ENCODE assay signal across 21 cellular contexts in the genomic region with DNA sequence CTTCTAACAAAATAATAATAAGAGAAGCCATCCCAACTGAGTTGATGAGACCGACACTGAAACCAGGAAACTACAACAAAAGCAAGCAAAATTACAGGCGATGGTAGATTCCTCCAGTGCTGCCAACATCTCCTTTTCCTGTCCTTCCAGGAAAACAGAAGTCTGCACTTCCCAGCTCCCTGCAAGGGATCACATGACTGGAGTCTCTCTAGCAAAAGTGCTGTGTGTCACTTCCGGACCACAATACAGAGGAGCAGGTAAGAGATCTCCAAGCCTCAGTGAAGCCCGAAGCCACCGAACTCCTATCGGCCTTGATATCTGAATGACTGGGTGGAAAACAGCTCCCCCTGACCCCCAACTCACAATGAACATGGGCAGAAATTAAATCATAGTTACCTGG.
"Had no signal": no experiment of that assay in that cellular context is flagged by ENCODE, and none has a peak within 500 bp of the region (broad histone marks: within the 10 kb centered on the region; RNA-seq: fewer than 3 reads in every experiment).

No MANE protein-coding gene starts in this region.

- H3K4me2 ChIP-seq: hepatocyte, smooth muscle cell had no signal

- H3K27ac ChIP-seq: adrenal gland, hepatocyte, upper lobe of left lung had no signal

- DNase-seq: activated CD4-positive, alpha-beta T cell treated with anti-CD3 and anti-CD28 coated beads, Interleukin-2, amount 50 U/mL, for 1 hour; activated CD8-positive, alpha-beta memory T cell treated with anti-CD3 and anti-CD28 coated beads, Interleukin-2, amount 50 U/mL, for 4 hours; activated effector memory CD4-positive, alpha-beta T cell treated with Interleukin-2 at 50 U/mL for 16 hours; activated naive CD4-positive, alpha-beta T cell treated with anti-CD3 and anti-CD28 coated beads, Interleukin-2, amount 50 U/mL, for 16 hours; activated T-cell treated with anti-CD3 and anti-CD28 coated beads, Interleukin-2, amount 50 U/mL, for 48 hours; adrenal gland; cerebellar nuclear complex; cortex of kidney; effector CD4-positive, alpha-beta T cell; esophagus squamous epithelium; left cardiac atrium; nucleus accumbens; stimulated activated CD4-positive, alpha-beta T cell treated with anti-CD3 and anti-CD28 coated beads, Interleukin-4, amount 100 ng/mL, for 1 hour; stomach had no signal

- H3K9me3 Mint-ChIP-seq: natural killer cell treated with Interleukin-12 subunit alpha and Interleukin-12 subunit beta and Interleukin-15 and Interleukin-18, amount 100 ng/mL, for 72 hours; T-helper 2 cell treated with Interferon-gamma antibody and Interleukin-4, amounts not matched to agents 5 μg/mL and 100 μg/mL, for 36 hours had no signal

- H2AFZ ChIP-seq: hepatocyte had no signal

- H3K27me3 Mint-ChIP-seq: natural killer cell treated with Interleukin-12 subunit alpha and Interleukin-12 subunit beta and Interleukin-15 and Interleukin-18, amount 100 ng/mL, for 72 hours had no signal

- ATAC-seq: activated CD4-positive, CD25-positive, alpha-beta regulatory T cell treated with anti-CD3 and anti-CD28 coated beads, Interleukin-2, amount 50 U/mL, for 24 hours; left cardiac atrium; natural killer cell treated with Interleukin-12 subunit alpha and Interleukin-12 subunit beta and Interleukin-15 and Interleukin-18, amount 100 ng/mL, for 72 hours; sciatic nerve had no signal

- H3K27ac Mint-ChIP-seq: T-helper 2 cell treated with Interferon-gamma antibody and Interleukin-4, amounts not matched to agents 5 μg/mL and 100 μg/mL, for 36 hours had no signal

- H3K36me3 ChIP-seq: adrenal gland, upper lobe of left lung had no signal

- H3K36me3 Mint-ChIP-seq: natural killer cell treated with Interleukin-12 subunit alpha and Interleukin-12 subunit beta and Interleukin-15 and Interleukin-18, amount 100 ng/mL, for 72 hours had no signal

- H3K4me3 Mint-ChIP-seq: natural killer cell treated with Interleukin-12 subunit alpha and Interleukin-12 subunit beta and Interleukin-15 and Interleukin-18, amount 100 ng/mL, for 72 hours; T-helper 2 cell treated with Interferon-gamma antibody and Interleukin-4, amounts not matched to agents 5 μg/mL and 100 μg/mL, for 36 hours had no signal

- H3K4me3 ChIP-seq: adrenal gland, esophagus squamous epithelium, hepatocyte, smooth muscle cell, stomach, upper lobe of left lung had no signal

- H3K9me3 ChIP-seq: adrenal gland, esophagus squamous epithelium, stomach, upper lobe of left lung had no signal

- H3K27me3 ChIP-seq: adrenal gland, esophagus squamous epithelium, hepatocyte, stomach, upper lobe of left lung had no signal
